In the genomic region with DNA sequence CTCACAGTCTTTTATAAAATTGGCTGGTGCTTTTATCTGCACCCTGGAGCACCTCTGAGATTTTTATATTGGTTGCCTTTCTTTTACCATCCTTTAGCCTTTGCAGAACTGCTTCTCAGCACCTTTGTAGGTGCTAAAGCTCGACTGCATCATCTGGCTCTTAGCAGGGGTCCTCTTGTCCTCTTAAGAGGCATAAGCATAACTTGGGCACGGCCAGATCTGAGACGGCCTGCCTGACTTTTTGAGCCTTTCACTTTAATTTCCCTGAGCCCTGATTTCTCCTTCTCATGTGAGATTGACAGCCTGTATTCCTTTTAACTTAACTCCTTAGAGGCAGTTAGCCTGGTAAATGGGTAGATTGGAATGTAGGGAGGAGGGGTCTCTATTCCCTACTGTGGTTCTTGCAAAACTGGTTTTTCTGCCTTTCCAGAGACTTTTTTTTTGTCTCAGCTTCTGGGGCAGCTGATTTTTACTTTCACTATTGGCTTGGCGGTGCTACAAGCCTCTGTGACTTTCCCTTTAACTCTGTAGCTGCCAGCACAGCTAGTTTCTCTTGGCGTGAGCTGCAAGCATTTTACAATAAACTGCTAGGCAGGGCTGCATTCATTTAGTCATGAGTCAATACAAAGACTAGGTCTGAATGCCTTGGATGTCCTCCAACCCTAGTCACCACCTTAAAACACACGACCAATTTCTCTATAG, we compare ENCODE assay signal across 8 cellular contexts. TPM values are rescaled to one million over a fixed set of nuclear protein-coding genes. Genes with fewer than 3 reads are reported as not detected.
A peak's percentile ranks its signal among the peaks of the same experiment; 100 is the strongest.
DNase-seq lines count a peak whose midpoint lies in the region; ATAC-seq and TF ChIP-seq lines count a peak whose summit lies in the region.

No MANE protein-coding gene starts in this region.

- peaks cover 20% of the 10 kb centered on the region for H3K4me1 Mint-ChIP-seq in stimulated activated effector memory CD8-positive, alpha-beta T cell treated with anti-CD3 and anti-CD28 coated beads, Interleukin-12 subunit alpha, Interleukin-12 subunit beta, amount 100 ng/mL, for 72 hours

- H3K4me3 Mint-ChIP-seq in stimulated activated effector memory CD8-positive, alpha-beta T cell treated with anti-CD3 and anti-CD28 coated beads, Interleukin-12 subunit alpha, Interleukin-12 subunit beta, amount 100 ng/mL, for 72 hours: peak overlapping the region; percentile 64

- intact Hi-C loops in adrenal gland (cut with DNase I): no loop called here

- peak; percentile 75 for ATAC-seq in HG02610 (IDR thresholded peaks at IDR 0.05; ENCODE audit: unreplicated experiment)
- ATAC-seq in stimulated activated effector memory CD8-positive, alpha-beta T cell treated with anti-CD3 and anti-CD28 coated beads, Interleukin-12 subunit alpha, Interleukin-12 subunit beta, amount 100 ng/mL, for 72 hours: peak; percentile 55

- DNase-seq in NCI-H2196 (lab: John Stamatoyannopoulos, UW; ENCODE audit: unreplicated experiment): peak; percentile 7
- no peak for DNase-seq in NCI-H2196 treated with DMSO at 0.1 percent for 48 hours (lab: John Stamatoyannopoulos, UW; ENCODE audit: unreplicated experiment)
- peak; percentile 61 for DNase-seq in NCI-H2029 treated with DMSO at 0.1 percent for 48 hours (lab: John Stamatoyannopoulos, UW)
- peak in 5 of 7 donors; percentile 33 to 64 (median 44) for DNase-seq in adrenal gland
- DNase-seq in iPS-NIHi11 (ENCODE audit: low spot score): peak; percentile 71
- DNase-seq in stimulated activated effector memory CD8-positive, alpha-beta T cell treated with anti-CD3 and anti-CD28 coated beads, Interleukin-12 subunit alpha, Interleukin-12 subunit beta, amount 100 ng/mL, for 72 hours (ENCODE audit: low spot score in 2 of 2): no peak
- DNase-seq in GM19238 (ENCODE audit: insufficient read length, low spot score): no peak

- no peak for TF ChIP-seq POLR2A in adrenal gland (IDR thresholded peaks at IDR 0.05)

- no peaks in the 10 kb centered on the region for H3K36me3 Mint-ChIP-seq in stimulated activated effector memory CD8-positive, alpha-beta T cell treated with anti-CD3 and anti-CD28 coated beads, Interleukin-12 subunit alpha, Interleukin-12 subunit beta, amount 100 ng/mL, for 72 hours

- H3K27ac Mint-ChIP-seq in stimulated activated effector memory CD8-positive, alpha-beta T cell treated with anti-CD3 and anti-CD28 coated beads, Interleukin-12 subunit alpha, Interleukin-12 subunit beta, amount 100 ng/mL, for 72 hours: peak overlapping the region; percentile 11

- H3K27me3 ChIP-seq in adrenal gland: no peaks in the 10 kb centered on the region

- 0 to 5% (median 2%) methylated on average over 6 of the region's 6 CpGs for whole genome bisulfite sequencing in adrenal gland, 4 donors

- peak overlapping the region in 3 of 4 donors; percentile 28 to 53 (median 34) for H3K4me3 ChIP-seq in adrenal gland

- H3K4me1 ChIP-seq in adrenal gland (replicated peaks in 1 of 2): peaks cover 6 to 18% of the 10 kb centered on the region in 2 donors

- H3K9me3 Mint-ChIP-seq in stimulated activated effector memory CD8-positive, alpha-beta T cell treated with anti-CD3 and anti-CD28 coated beads, Interleukin-12 subunit alpha, Interleukin-12 subunit beta, amount 100 ng/mL, for 72 hours: peaks cover 15% of the 10 kb centered on the region

- no peaks in the 10 kb centered on the region for H3K36me3 ChIP-seq in adrenal gland (replicated peaks in 1 of 2)

- peak overlapping the region in 4 of 5 donors; percentile 5 to 60 (median 30) for H3K27ac ChIP-seq in adrenal gland

- no peak for TF ChIP-seq CTCF in adrenal gland (IDR thresholded peaks at IDR 0.05)

- H3K9me3 ChIP-seq in adrenal gland (replicated peaks in 1 of 3): peaks cover 0 to 10% (median 4%) of the 10 kb centered on the region in 3 donors

RNA-seq across cellular contexts. Expression of a gene that starts 24.0 kb away (rescaled TPM):
- total RNA-seq in adrenal gland: not detected
- polyA plus RNA-seq in adrenal gland: not detected

Comparison
In these comparisons a context has a peak if more than half of its experiments do, and no peak if none do; other contexts are left out.
1. DNase-seq: peak in NCI-H2196 (single experiment), NCI-H2029 treated with DMSO at 0.1 percent for 48 hours (single experiment), adrenal gland (5 of 7) and iPS-NIHi11 (single experiment); none in NCI-H2196 treated with DMSO at 0.1 percent for 48 hours (single experiment), stimulated activated effector memory CD8-positive, alpha-beta T cell treated with anti-CD3 and anti-CD28 coated beads, Interleukin-12 subunit alpha, Interleukin-12 subunit beta, amount 100 ng/mL, for 72 hours (0 of 2) and GM19238 (single experiment).